9 cellular contexts compared by ENCODE assay signal in the genomic region with DNA sequence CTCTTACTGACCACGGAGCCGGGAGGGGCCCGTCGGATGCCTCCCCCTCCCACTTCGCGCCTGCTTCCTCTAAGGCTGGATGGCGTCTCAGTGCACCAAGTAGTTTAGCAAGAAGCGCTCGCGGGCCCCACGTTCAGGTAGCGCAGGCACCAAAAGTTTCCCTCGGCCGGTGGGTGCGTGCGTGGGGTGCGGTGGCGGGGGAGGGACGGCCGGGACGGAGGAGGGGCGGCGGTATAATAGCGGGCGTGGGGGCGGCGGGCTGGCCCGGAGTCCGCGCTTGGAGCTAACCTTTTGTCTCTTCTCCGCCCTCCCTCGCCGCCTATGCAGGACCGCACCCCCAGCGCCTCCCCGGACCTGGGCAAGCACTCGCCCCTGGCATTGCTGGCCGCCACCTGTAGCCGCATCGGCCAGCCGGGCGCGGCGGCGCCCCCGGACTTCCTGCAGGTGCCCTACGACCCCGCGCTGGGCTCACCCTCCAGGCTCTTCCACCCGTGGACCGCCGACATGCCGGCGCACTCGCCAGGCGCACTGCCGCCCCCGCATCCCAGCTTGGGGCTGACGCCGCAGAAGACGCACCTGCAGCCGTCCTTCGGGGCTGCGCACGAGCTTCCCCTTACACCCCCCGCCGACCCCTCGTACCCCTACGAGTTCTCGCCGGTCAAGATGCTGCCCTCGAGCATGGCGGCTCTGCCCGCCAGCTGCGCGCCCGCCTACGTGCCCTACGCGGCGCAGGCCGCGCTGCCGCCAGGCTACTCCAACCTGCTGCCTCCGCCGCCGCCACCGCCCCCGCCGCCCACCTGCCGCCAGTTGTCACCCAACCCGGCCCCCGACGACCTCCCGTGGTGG. TPM values are rescaled to one million over a fixed set of nuclear protein-coding genes. Genes with fewer than 3 reads are reported as not detected.
DNase-seq lines count a peak whose midpoint lies in the region; ATAC-seq and TF ChIP-seq lines count a peak whose summit lies in the region.
"Had no signal": no experiment of that assay in that cellular context is flagged by ENCODE, and none has a peak within 500 bp of the region (broad histone marks: within the 10 kb centered on the region; RNA-seq: fewer than 3 reads in every experiment).

No MANE protein-coding gene starts in this region.

- ATAC-seq in HG03460 (IDR thresholded peaks at IDR 0.05; ENCODE audit: unreplicated experiment) = no peak
- no peak for ATAC-seq in GM21367 (IDR thresholded peaks at IDR 0.05; ENCODE audit: unreplicated experiment)
- ATAC-seq in HG02840 (IDR thresholded peaks at IDR 0.05; ENCODE audit: low FRiP score, unreplicated experiment) = no peak

- H2AFZ ChIP-seq in neuronal stem cell (ENCODE audit: low read length) = peak overlapping the region; percentile 77

- no peaks in the 10 kb centered on the region for H3K9me3 Mint-ChIP-seq in Caco-2 (ENCODE audit: unreplicated experiment)
- H3K9me3 Mint-ChIP-seq in HFFc6 = peaks cover 10% of the 10 kb centered on the region; the same call in 1 of the 2 replicates

- H3K79me1 ChIP-seq in neuronal stem cell (ENCODE audit: low read depth, low read length) = peaks cover 3% of the 10 kb centered on the region

- H3K9me3 ChIP-seq in Caco-2 = no peaks in the 10 kb centered on the region
- peaks cover 11% of the 10 kb centered on the region for H3K9me3 ChIP-seq in SJSA1 (replicated peaks)
- H3K9me3 ChIP-seq in neuronal stem cell (replicated peaks in 1 of 2; ENCODE audit: control insufficient read depth in 2 of 2, insufficient read depth in 1 of 2, low read depth in 1 of 2, low read length in 2 of 2) = peaks cover 0 to 2% of the 10 kb centered on the region in 2 donors

- CTCF ChIA-PET in Caco-2 (lab: Charles Lee) = interaction anchor here (0.6 to 1.9 kb wide), 7 partner anchors 24 to 307 kb away, joined by 3 to 8 read pairs (median 4); no protein-coding TSS in a partner anchor

- no peaks in the 10 kb centered on the region for H3K27me3 ChIP-seq in Caco-2 (replicated peaks; ENCODE audit: control insufficient read depth, insufficient read depth, low read length)
- H3K27me3 ChIP-seq in SJSA1 (replicated peaks) = 0 out of 2 replicates have a peak, but pooled peaks cover 6% of the 10 kb centered on the region
- H3K27me3 ChIP-seq in neuronal stem cell (ENCODE audit: control insufficient read depth in 3 of 3, insufficient read depth in 3 of 3, low read depth in 1 of 3, low read length in 3 of 3) = peaks cover 60 to 97% (median 73%) of the 10 kb centered on the region in 3 experiments

- peak overlapping the region; percentile 86 for H4K8ac ChIP-seq in neuronal stem cell (ENCODE audit: low read depth, low read length)

- H3K4me3 ChIP-seq in Caco-2 (ENCODE audit: low read depth, low read length) (peak overlapping the region; percentile 62), SJSA1 (peak overlapping the region; percentile 46), neuronal stem cell (ENCODE audit: low read length in 2 of 2) (peak overlapping the region in 1 of 2 donors; percentile 38)

- H3K18ac ChIP-seq in neuronal stem cell (ENCODE audit: low read length) = peak overlapping the region; percentile 91

- no CpG with 5 or more reads among the region's 95 CpGs for WGBS in neuronal stem cell (ENCODE audit: extremely low coverage in 2 of 2, insufficient read length in 2 of 2, insufficient replicate concordance in 1 of 2), 2 donors

- no peak overlapping the region for H2BK120ac ChIP-seq in neuronal stem cell (ENCODE audit: low read depth, low read length)

- H3K36me3 Mint-ChIP-seq in Caco-2 (ENCODE audit: insufficient read depth, unreplicated experiment) (peaks cover 70% of the 10 kb centered on the region), HFFc6 (ENCODE audit: low read depth) (no peaks in the 10 kb centered on the region)

- H4K91ac ChIP-seq in neuronal stem cell (ENCODE audit: low read depth, low read length, poor library complexity) = no peak overlapping the region

- peak overlapping the region; percentile 75 for H3K4me2 ChIP-seq in neuronal stem cell (ENCODE audit: insufficient read depth, low read length, poor library complexity, severe bottlenecking)

- H2AK5ac ChIP-seq in neuronal stem cell (ENCODE audit: low read depth, low read length) = peak overlapping the region; percentile 63

- BruUV-seq in Caco-2 (replicated peaks; lab: Mats Ljungman, UMichigan) = no TSS peak

- intact Hi-C loops in Caco-2 (cut with micrococcal nuclease; ENCODE audit: unreplicated experiment) = loop anchor here (1.0 to 5.0 kb wide), 8 partner anchors 54 to 317 kb away; a partner anchor contains a TSS

- peak overlapping the region; percentile 31 for H3K23ac ChIP-seq in neuronal stem cell (ENCODE audit: low read depth, low read length, poor library complexity)

- no peak overlapping the region for H2BK12ac ChIP-seq in neuronal stem cell (ENCODE audit: low read length)

- peak overlapping the region; percentile 100 for H3K4me3 Mint-ChIP-seq in Caco-2 (ENCODE audit: unreplicated experiment)
- no peak overlapping the region for H3K4me3 Mint-ChIP-seq in HFFc6

- H3K27ac Mint-ChIP-seq in Caco-2 (ENCODE audit: unreplicated experiment) (peak overlapping the region; percentile 84), HFFc6 (no peak overlapping the region)

- H3K4me1 ChIP-seq in Caco-2 (peaks cover 11% of the 10 kb centered on the region; the same call in 1 of the 2 replicates), SJSA1 (replicated peaks) (peaks cover 31% of the 10 kb centered on the region), neuronal stem cell (ENCODE audit: control insufficient read depth in 2 of 2, insufficient read depth in 1 of 2, low read depth in 1 of 2, low read length in 2 of 2) (peaks cover 2 to 23% of the 10 kb centered on the region in 2 donors)

- no peak overlapping the region for H2BK5ac ChIP-seq in neuronal stem cell (ENCODE audit: low read length)

- DNase-seq in Caco-2 (peak; percentile 67 to 72), SJSA1 (ENCODE audit: low read depth in 1 of 2, low spot score in 2 of 2) (no peak), ecto neural progenitor cell (ENCODE audit: low spot score) (peak; percentile 79), neuronal stem cell (ENCODE audit: low spot score) (no peak), HFFc6 (no peak)

- H3K27me3 Mint-ChIP-seq in Caco-2 (ENCODE audit: insufficient read depth, unreplicated experiment) = no peaks in the 10 kb centered on the region
- H3K27me3 Mint-ChIP-seq in HFFc6 (ENCODE audit: insufficient read depth) = peaks cover 25% of the 10 kb centered on the region

- H3K4ac ChIP-seq in neuronal stem cell (ENCODE audit: low read length) = no peak overlapping the region

- H3K36me3 ChIP-seq in Caco-2 (ENCODE audit: control insufficient read depth, insufficient read depth, low read length) = no peaks in the 10 kb centered on the region
- peaks cover 6% of the 10 kb centered on the region for H3K36me3 ChIP-seq in SJSA1
- H3K36me3 ChIP-seq in neuronal stem cell (replicated peaks in 1 of 2; ENCODE audit: control insufficient read depth in 2 of 2, insufficient read depth in 2 of 2, low read length in 2 of 2) = no peaks in the 10 kb centered on the region

- peak overlapping the region; percentile 81 for H3K9ac ChIP-seq in neuronal stem cell (ENCODE audit: low read depth, low read length, poor library complexity)

- TF ChIP-seq CTCF in Caco-2 (IDR thresholded peaks at IDR 0.05; ENCODE audit: insufficient read depth in 1 of 2, low read depth in 1 of 2, low read length in 1 of 2, severe bottlenecking in 1 of 2, unreplicated experiment in 1 of 2) = no peak
- no peak for TF ChIP-seq CTCF in HFFc6 (IDR thresholded peaks at IDR 0.05)

- POLR2A ChIA-PET in Caco-2 (lab: Charles Lee) = interaction anchor here (0.6 to 1.7 kb wide), 5 partner anchors 23 to 308 kb away, joined by 3 to 10 read pairs (median 3); a partner anchor contains a TSS

- H3K27ac ChIP-seq in SJSA1 (no peak overlapping the region), neuronal stem cell (replicated peaks; ENCODE audit: low read length) (no peak overlapping the region)

- no peaks in the 10 kb centered on the region for H3K4me1 Mint-ChIP-seq in Caco-2 (ENCODE audit: low read depth, unreplicated experiment)
- H3K4me1 Mint-ChIP-seq in HFFc6 (ENCODE audit: low read depth) = no peaks in the 10 kb centered on the region

- no peak overlapping the region for H3K14ac ChIP-seq in neuronal stem cell (ENCODE audit: low read length)

- H2BK15ac ChIP-seq in neuronal stem cell (ENCODE audit: low read length) = peak overlapping the region; percentile 58

RNA-seq across cellular contexts. Expression of a gene that starts 1.0 kb away (rescaled TPM):
- 149 and 161 TPM in 2 replicates for total RNA-seq in Caco-2 (2022)
- 4.3 and 5.2 TPM in 2 replicates for total RNA-seq in SJSA1 (2014; rRNA removed; shearing (Covaris generic))
- 0.04 TPM for polyA plus RNA-seq in neuronal stem cell (2013, experiment 1 of 2)
- 0.06 TPM for polyA plus RNA-seq in neuronal stem cell (2013, experiment 2 of 2)
- total RNA-seq in HFFc6 (2021; fragmentation: NEBNext Ultra II Directional; extraction: Animal tissue kit (Norgen Biotek cat#: 25700)) = not detected
- total RNA-seq: mononuclear cell had no signal

RNA-seq across cellular contexts. Expression of a gene that starts 54.0 kb away (rescaled TPM):
- total RNA-seq in Caco-2 (2022) = 3.1 and 3.3 TPM in 2 replicates
- total RNA-seq in SJSA1 (2014; rRNA removed; shearing (Covaris generic)) = not detected in 2 replicates
- 1.4 TPM for polyA plus RNA-seq in neuronal stem cell (2013, experiment 1 of 2)
- polyA plus RNA-seq in neuronal stem cell (2013, experiment 2 of 2) = 1.5 TPM
- total RNA-seq in HFFc6 (2021; fragmentation: NEBNext Ultra II Directional; extraction: Animal tissue kit (Norgen Biotek cat#: 25700)) = not detected
- total RNA-seq: mononuclear cell had no signal

Comparison
In these comparisons a context has a peak if more than half of its experiments do, and no peak if none do; other contexts are left out.
1. DNase-seq: peak in Caco-2 (2 of 2) and ecto neural progenitor cell (single experiment); none in SJSA1 (0 of 2), neuronal stem cell (single experiment) and HFFc6 (single experiment).
2. RNA of a gene that starts 1.0 kb away (total RNA-seq): 149 to 161 TPM in Caco-2; 4.3 to 5.2 TPM in SJSA1 and not detected in HFFc6; every median in the first group is over 10 times any median in the second.